Comparison of ENCODE assay signal across 18 cellular contexts in genomic region chr16:87701505-87701921, GRCh38.
A peak's percentile ranks its signal among the peaks of the same experiment; 100 is the strongest.
DNase-seq lines count a peak whose midpoint lies in the region; ATAC-seq and TF ChIP-seq lines count a peak whose summit lies in the region.
"Had no signal": no experiment of that assay in that cellular context is flagged by ENCODE, and none has a peak within 500 bp of the region (broad histone marks: within the 10 kb centered on the region; RNA-seq: fewer than 3 reads in every experiment).

No MANE protein-coding gene starts in this region.

- H2BK120ac ChIP-seq in neuronal stem cell (ENCODE audit: low read depth, low read length): no peak overlapping the region

- no peak overlapping the region for H3K4ac ChIP-seq in neuronal stem cell (ENCODE audit: low read length)

- H3K9me3 Mint-ChIP-seq in T-helper 2 cell treated with Interferon-gamma antibody and Interleukin-4, amounts not matched to agents 5 μg/mL and 100 μg/mL, for 36 hours: no peaks in the 10 kb centered on the region
- H3K9me3 Mint-ChIP-seq in activated CD8-positive, alpha-beta T cell treated with anti-CD3 and anti-CD28 coated beads, Interleukin-2, amount 10 ng/mL, durations not matched to agents 7 days and 5 days (ENCODE audit: insufficient read depth): no peaks in the 10 kb centered on the region
- H3K9me3 Mint-ChIP-seq in type B pancreatic cell: no peaks in the 10 kb centered on the region

- H3K4me3 Mint-ChIP-seq in T-helper 2 cell treated with Interferon-gamma antibody and Interleukin-4, amounts not matched to agents 5 μg/mL and 100 μg/mL, for 36 hours: no peak overlapping the region
- no peak overlapping the region for H3K4me3 Mint-ChIP-seq in activated CD8-positive, alpha-beta T cell treated with anti-CD3 and anti-CD28 coated beads, Interleukin-2, amount 10 ng/mL, durations not matched to agents 7 days and 5 days
- no peak overlapping the region for H3K4me3 Mint-ChIP-seq in type B pancreatic cell

- WGBS in neuronal stem cell (ENCODE audit: extremely low coverage in 2 of 2, insufficient read length in 2 of 2, insufficient replicate concordance in 1 of 2), 2 donors: no CpG with 5 or more reads among the region's 23 CpGs
- WGBS in tibial nerve, 2 donors: 87 to 90% methylated on average over 23 of the region's 23 CpGs

- H2BK5ac ChIP-seq in neuronal stem cell (ENCODE audit: low read length): peak overlapping the region; percentile 5

- H4K8ac ChIP-seq in neuronal stem cell (ENCODE audit: low read depth, low read length): peak overlapping the region; percentile 65

- H3K27me3 Mint-ChIP-seq in T-helper 2 cell treated with Interferon-gamma antibody and Interleukin-4, amounts not matched to agents 5 μg/mL and 100 μg/mL, for 36 hours (ENCODE audit: low read depth): no peaks in the 10 kb centered on the region
- H3K27me3 Mint-ChIP-seq in activated CD8-positive, alpha-beta T cell treated with anti-CD3 and anti-CD28 coated beads, Interleukin-2, amount 10 ng/mL, durations not matched to agents 7 days and 5 days (ENCODE audit: low read depth): no peaks in the 10 kb centered on the region
- H3K27me3 Mint-ChIP-seq in type B pancreatic cell: no peaks in the 10 kb centered on the region

- ATAC-seq in HG02642 (IDR thresholded peaks at IDR 0.05; ENCODE audit: poor library complexity, unreplicated experiment): peak; percentile 31
- no peak for ATAC-seq in activated CD8-positive, alpha-beta T cell treated with anti-CD3 and anti-CD28 coated beads, Interleukin-2, amount 10 ng/mL, durations not matched to agents 7 days and 5 days
- ATAC-seq: foreskin keratinocyte, lower lobe of right lung had no signal

- peaks cover 11% of the 10 kb centered on the region for H3K79me1 ChIP-seq in neuronal stem cell (ENCODE audit: low read depth, low read length)

- peak overlapping the region; percentile 37 for H3K23ac ChIP-seq in neuronal stem cell (ENCODE audit: low read depth, low read length, poor library complexity)

- H3K4me2 ChIP-seq in neuronal stem cell (ENCODE audit: insufficient read depth, low read length, poor library complexity, severe bottlenecking): peak overlapping the region; percentile 11
- H3K4me2 ChIP-seq: KMS-11 had no signal

- no peak overlapping the region for H2BK12ac ChIP-seq in neuronal stem cell (ENCODE audit: low read length)

- no peaks in the 10 kb centered on the region for H3K27me3 ChIP-seq in neuronal stem cell (ENCODE audit: control insufficient read depth in 3 of 3, insufficient read depth in 3 of 3, low read depth in 1 of 3, low read length in 3 of 3)
- no peaks in the 10 kb centered on the region for H3K27me3 ChIP-seq in tibial nerve
- H3K27me3 ChIP-seq: foreskin keratinocyte, uterus had no signal

- no peak overlapping the region for H3K4me3 ChIP-seq in neuronal stem cell (ENCODE audit: low read length in 2 of 2)
- no peak overlapping the region for H3K4me3 ChIP-seq in tibial nerve
- H3K4me3 ChIP-seq: lower lobe of right lung, uterus had no signal

- DNase-seq in T-helper 2 cell treated with Interferon-gamma antibody and Interleukin-4, amounts not matched to agents 5 μg/mL and 100 μg/mL, for 36 hours (ENCODE audit: low spot score): no peak
- DNase-seq in T-helper 2 cell (no peak), neuronal stem cell (ENCODE audit: low spot score) (no peak), anterior cingulate cortex (lab: John Stamatoyannopoulos, UW) (no peak), type B pancreatic cell (ENCODE audit: extremely low spot score, unreplicated experiment) (no peak), tibial nerve (ENCODE audit: low spot score in 2 of 2) (no peak)
- no peak for DNase-seq in activated CD8-positive, alpha-beta T cell treated with anti-CD3 and anti-CD28 coated beads, Interleukin-2, amount 10 ng/mL, durations not matched to agents 7 days and 5 days
- DNase-seq: activated CD4-positive, alpha-beta T cell treated with anti-CD3 and anti-CD28 coated beads, Interleukin-2, amount 50 U/mL, for 4 hours; activated gamma-delta T cell treated with Interleukin-2 at 50 U/mL for 16 hours; Calu3; foreskin keratinocyte; HCEC 1CT; lower lobe of right lung; NCI-H187; stimulated activated CD4-positive, alpha-beta T cell treated with anti-CD3 and anti-CD28 coated beads, Interleukin-4, amount 100 ng/mL, for 4 hours; uterus had no signal

- H3K4me1 ChIP-seq in neuronal stem cell (ENCODE audit: control insufficient read depth in 2 of 2, insufficient read depth in 1 of 2, low read depth in 1 of 2, low read length in 2 of 2) (peaks cover 5 to 13% of the 10 kb centered on the region in 2 donors), tibial nerve (peaks cover 0 to 21% (median 3%) of the 10 kb centered on the region in 4 donors)
- H3K4me1 ChIP-seq: foreskin keratinocyte, lower lobe of right lung, uterus had no signal

- H3K27ac Mint-ChIP-seq in T-helper 2 cell treated with Interferon-gamma antibody and Interleukin-4, amounts not matched to agents 5 μg/mL and 100 μg/mL, for 36 hours: peak overlapping the region; percentile 31
- peak overlapping the region; percentile 46 for H3K27ac Mint-ChIP-seq in activated CD8-positive, alpha-beta T cell treated with anti-CD3 and anti-CD28 coated beads, Interleukin-2, amount 10 ng/mL, durations not matched to agents 7 days and 5 days
- no peak overlapping the region for H3K27ac Mint-ChIP-seq in type B pancreatic cell

- no peak overlapping the region for H2AFZ ChIP-seq in neuronal stem cell (ENCODE audit: low read length)

- H3K27ac ChIP-seq in neuronal stem cell (replicated peaks; ENCODE audit: low read length): no peak overlapping the region
- no peak overlapping the region for H3K27ac ChIP-seq in tibial nerve
- H3K27ac ChIP-seq: foreskin keratinocyte, KMS-11, lower lobe of right lung, uterus had no signal

- peak overlapping the region; percentile 31 for H3K14ac ChIP-seq in neuronal stem cell (ENCODE audit: low read length)

- H3K18ac ChIP-seq in neuronal stem cell (ENCODE audit: low read length): no peak overlapping the region

- CTCF ChIA-PET in activated CD8-positive, alpha-beta T cell treated with anti-CD3 and anti-CD28 coated beads, Interleukin-2, amount 10 ng/mL, durations not matched to agents 7 days and 5 days (lab: Charles Lee): interaction anchor here (1.8 to 2.3 kb wide), 2 partner anchors 65 to 67 kb away, joined by 7 to 11 read pairs; no protein-coding TSS in a partner anchor

- POLR2A ChIA-PET in activated CD8-positive, alpha-beta T cell treated with anti-CD3 and anti-CD28 coated beads, Interleukin-2, amount 10 ng/mL, durations not matched to agents 7 days and 5 days (lab: Charles Lee): interaction anchor here (1.1 to 1.8 kb wide), 2 partner anchors 9 to 64 kb away, joined by 3 to 6 read pairs; partner anchors contain the start of gene KLHDC4

- H3K36me3 ChIP-seq in neuronal stem cell (replicated peaks in 1 of 2; ENCODE audit: control insufficient read depth in 2 of 2, insufficient read depth in 2 of 2, low read length in 2 of 2): peaks cover 16 to 73% of the 10 kb centered on the region in 2 donors
- peaks cover 0 to 79% (median 0%) of the 10 kb centered on the region in 3 donors for H3K36me3 ChIP-seq in tibial nerve
- H3K36me3 ChIP-seq: uterus had no signal

- peak overlapping the region; percentile 38 for H3K9ac ChIP-seq in neuronal stem cell (ENCODE audit: low read depth, low read length, poor library complexity)
- H3K9ac ChIP-seq: KMS-11 had no signal

- TF ChIP-seq CTCF in type B pancreatic cell (conservative IDR thresholded peaks at IDR 0.05) (no peak), tibial nerve (IDR thresholded peaks at IDR 0.05) (no peak)

- H2BK15ac ChIP-seq in neuronal stem cell (ENCODE audit: low read length): no peak overlapping the region

- H3K36me3 Mint-ChIP-seq in T-helper 2 cell treated with Interferon-gamma antibody and Interleukin-4, amounts not matched to agents 5 μg/mL and 100 μg/mL, for 36 hours (ENCODE audit: low read depth): peaks cover 18% of the 10 kb centered on the region
- peaks cover 40% of the 10 kb centered on the region for H3K36me3 Mint-ChIP-seq in activated CD8-positive, alpha-beta T cell treated with anti-CD3 and anti-CD28 coated beads, Interleukin-2, amount 10 ng/mL, durations not matched to agents 7 days and 5 days (ENCODE audit: low read depth)
- no peaks in the 10 kb centered on the region for H3K36me3 Mint-ChIP-seq in type B pancreatic cell

- H3K9me3 ChIP-seq in neuronal stem cell (replicated peaks in 1 of 2; ENCODE audit: control insufficient read depth in 2 of 2, insufficient read depth in 1 of 2, low read depth in 1 of 2, low read length in 2 of 2): no peaks in the 10 kb centered on the region
- H3K9me3 ChIP-seq in tibial nerve: no peaks in the 10 kb centered on the region
- H3K9me3 ChIP-seq: lower lobe of right lung, uterus had no signal

- TF ChIP-seq EP300 in tibial nerve (IDR thresholded peaks at IDR 0.05): no peak

- H3K4me1 Mint-ChIP-seq in T-helper 2 cell treated with Interferon-gamma antibody and Interleukin-4, amounts not matched to agents 5 μg/mL and 100 μg/mL, for 36 hours (ENCODE audit: low read depth): peaks cover 15% of the 10 kb centered on the region
- peaks cover 52% of the 10 kb centered on the region for H3K4me1 Mint-ChIP-seq in activated CD8-positive, alpha-beta T cell treated with anti-CD3 and anti-CD28 coated beads, Interleukin-2, amount 10 ng/mL, durations not matched to agents 7 days and 5 days (ENCODE audit: low read depth)
- peaks cover 8% of the 10 kb centered on the region for H3K4me1 Mint-ChIP-seq in type B pancreatic cell (ENCODE audit: unreplicated experiment)

- no peak for TF ChIP-seq POLR2A in tibial nerve (IDR thresholded peaks at IDR 0.05)

- no peak overlapping the region for H2AK5ac ChIP-seq in neuronal stem cell (ENCODE audit: low read depth, low read length)

- no peak overlapping the region for H4K91ac ChIP-seq in neuronal stem cell (ENCODE audit: low read depth, low read length, poor library complexity)
